In genomic region chr20:42650345-42650744, GRCh38 we compare ENCODE assay signal across 9 cellular contexts.
"Had no signal": no experiment of that assay in that cellular context is flagged by ENCODE, and none has a peak within 500 bp of the region (broad histone marks: within the 10 kb centered on the region; RNA-seq: fewer than 3 reads in every experiment).

No MANE protein-coding gene starts in this region.

- ATAC-seq: GM23338, HepG2, K562 had no signal

- FAIRE-seq: H1, H54, HepG2, K562 had no signal

- DNase-seq: H9, HCEC 1CT, IMR-90, KG1 had no signal

- H3K4me3 ChIP-seq: GM23338, K562 had no signal
